Comparison of ENCODE assay signal across 9 cellular contexts in genomic region chr4:109998867-109999303, GRCh38.
A peak's percentile ranks its signal among the peaks of the same experiment; 100 is the strongest.
DNase-seq lines count a peak whose midpoint lies in the region; ATAC-seq and TF ChIP-seq lines count a peak whose summit lies in the region.
"Had no signal": no experiment of that assay in that cellular context is flagged by ENCODE, and none has a peak within 500 bp of the region (broad histone marks: within the 10 kb centered on the region; RNA-seq: fewer than 3 reads in every experiment).

No MANE protein-coding gene starts in this region.

- H3K4me1 ChIP-seq in mammary epithelial cell (ENCODE audit: insufficient read depth, low read length): no peaks in the 10 kb centered on the region
- no peaks in the 10 kb centered on the region for H3K4me1 ChIP-seq in upper lobe of left lung

- H3K4me2 ChIP-seq in mammary epithelial cell (ENCODE audit: insufficient read depth, low read depth, low read length): no peak overlapping the region
- H3K4me2 ChIP-seq: BLaER1 had no signal

- no peaks in the 10 kb centered on the region for H3K79me2 ChIP-seq in mammary epithelial cell (ENCODE audit: insufficient read depth, low read length)

- dilution Hi-C loops in mammary epithelial cell (cut with HindIII; ENCODE audit: low sequenced_read_pairs): no loop called here

- H3K27ac ChIP-seq in mammary epithelial cell (ENCODE audit: insufficient read depth, low read depth, low read length) (no peak overlapping the region), upper lobe of left lung (no peak overlapping the region)
- H3K27ac ChIP-seq: BLaER1 had no signal

- TF ChIP-seq CTCF in mammary epithelial cell (conservative IDR thresholded peaks at IDR 0.05 in 1 of 2, IDR thresholded peaks at IDR 0.05 in 1 of 2; ENCODE audit: extremely low read depth in 1 of 2, insufficient read depth in 1 of 2, low read depth in 1 of 2, low read length in 2 of 2): peak; percentile 53 to 69
- TF ChIP-seq CTCF in upper lobe of left lung (IDR thresholded peaks at IDR 0.05): peak in 5 of 6 experiments; percentile 41 to 70 (median 60)

- no peak overlapping the region for H3K4me3 ChIP-seq in mammary epithelial cell (replicated peaks in 1 of 3; ENCODE audit: insufficient read depth in 1 of 3, low read depth in 2 of 3, low read length in 3 of 3)
- H3K4me3 ChIP-seq in upper lobe of left lung: no peak overlapping the region
- H3K4me3 ChIP-seq: BLaER1 had no signal

- no peak overlapping the region for H2AFZ ChIP-seq in mammary epithelial cell (ENCODE audit: low read depth, low read length)

- in situ Hi-C loops in mammary epithelial cell (cut with MboI; ENCODE audit: low sequenced_read_pairs in 2 of 2): no loop called here

- BruUV-seq in mammary epithelial cell (replicated peaks; lab: Mats Ljungman, UMichigan): no TSS peak

- H3K36me3 ChIP-seq in mammary epithelial cell (ENCODE audit: insufficient read depth, low read length): no peaks in the 10 kb centered on the region
- no peaks in the 10 kb centered on the region for H3K36me3 ChIP-seq in upper lobe of left lung
- H3K36me3 ChIP-seq: BLaER1 had no signal

- intact Hi-C loops in mammary epithelial cell (cut with micrococcal nuclease): loop anchor here (1.0 to 5.0 kb wide), 3 partner anchors 517 to 1632 kb away; no protein-coding TSS in a partner anchor

- WGBS in mammary epithelial cell (ENCODE audit: low coverage, missing lambda C conversion rate): 0% methylated on average over 1 of the region's 1 CpG
- 0% methylated on average over 1 of the region's 1 CpG for WGBS in upper lobe of left lung, 2 donors

- CTCF ChIA-PET in mammary epithelial cell (lab: Charles Lee; ENCODE audit: low non-redundant PET): interaction anchor here (0.5 to 0.7 kb wide), 3 partner anchors 53 to 317 kb away, joined by 3 to 6 read pairs (median 4); no protein-coding TSS in a partner anchor

- peak; percentile 46 for ATAC-seq in GM18870 (IDR thresholded peaks at IDR 0.05; ENCODE audit: unreplicated experiment)
- peak; percentile 43 for ATAC-seq in HG03196 (IDR thresholded peaks at IDR 0.05; ENCODE audit: unreplicated experiment)
- ATAC-seq in left lobe of liver: peak; percentile 93
- ATAC-seq in upper lobe of left lung (ENCODE audit: low FRiP score in 2 of 2): peak in 1 of 2 donors; percentile 73

- H3K27me3 ChIP-seq in mammary epithelial cell (ENCODE audit: insufficient read depth, low read length) (no peaks in the 10 kb centered on the region), upper lobe of left lung (no peaks in the 10 kb centered on the region)
- H3K27me3 ChIP-seq: BLaER1 had no signal

- DNase-seq in DMS 273 (lab: John Stamatoyannopoulos, UW; ENCODE audit: unreplicated experiment) (peak; percentile 72), DMS 273 treated with DMSO at 0.1 percent for 48 hours (lab: John Stamatoyannopoulos, UW) (no peak), NCI-H748 (lab: John Stamatoyannopoulos, UW; ENCODE audit: unreplicated experiment) (peak; percentile 48), mammary epithelial cell (peak; percentile 44), left lobe of liver (ENCODE audit: low spot score) (no peak), upper lobe of left lung (no peak)

- TF ChIP-seq EP300 in upper lobe of left lung (IDR thresholded peaks at IDR 0.05): no peak

- H4K20me1 ChIP-seq in mammary epithelial cell (ENCODE audit: insufficient read depth, low read length): no peaks in the 10 kb centered on the region
- H4K20me1 ChIP-seq: BLaER1 had no signal

- TF ChIP-seq POLR2A in upper lobe of left lung (IDR thresholded peaks at IDR 0.05): no peak

- H3K9ac ChIP-seq in mammary epithelial cell (ENCODE audit: insufficient read depth, low read length): no peak overlapping the region
- H3K9ac ChIP-seq: BLaER1 had no signal

- H3K9me3 ChIP-seq in mammary epithelial cell (replicated peaks; ENCODE audit: insufficient read depth, low read length) (no peaks in the 10 kb centered on the region), upper lobe of left lung (no peaks in the 10 kb centered on the region)
- H3K9me3 ChIP-seq: BLaER1 had no signal

Comparison
In these comparisons a context has a peak if more than half of its experiments do, and no peak if none do; other contexts are left out.
1. DNase-seq: peak in DMS 273 (single experiment), NCI-H748 (single experiment) and mammary epithelial cell (single experiment); none in DMS 273 treated with DMSO at 0.1 percent for 48 hours (single experiment), left lobe of liver (single experiment) and upper lobe of left lung (0 of 2).